Comparison of ENCODE assay signal across 1 cellular context in genomic region chr3:12194669-12195161, GRCh38.
A peak's percentile ranks its signal among the peaks of the same experiment; 100 is the strongest.
TF ChIP-seq lines count a peak whose summit lies in the region.

No MANE protein-coding gene starts in this region.

TF ChIP-seq in K562, 482 proteins besides CTCF, POLR2A, EP300 and RAD21 (continued from another document and continues in another):
- TF ChIP-seq HOMEZ (CRISPR knock-in tag; IDR thresholded peaks at IDR 0.05) (no peak), CAMTA2 (CRISPR knock-in tag; conservative IDR thresholded peaks at IDR 0.05) (no peak), RBM15 (IDR thresholded peaks at IDR 0.05; ENCODE audit: insufficient read depth, low read length) (no peak), ZNF316 (IDR thresholded peaks at IDR 0.05) (no peak), FOXP1 (CRISPR knock-in tag; IDR thresholded peaks at IDR 0.05) (no peak), CBX1 (IDR thresholded peaks at IDR 0.05; ENCODE audit: low read depth) (0 out of 2 replicates have a peak, but pooled peaks have one; percentile 19), PKNOX1 (IDR thresholded peaks at IDR 0.05) (no peak), ELF1 (tag; IDR thresholded peaks at IDR 0.05) (no peak), ZNF668 (CRISPR knock-in tag; IDR thresholded peaks at IDR 0.05) (no peak), SLC30A9 (CRISPR knock-in tag; IDR thresholded peaks at IDR 0.05) (no peak), GATAD2B (IDR thresholded peaks at IDR 0.05; ENCODE audit: borderline replicate concordance) (no peak), ILK (tag; IDR thresholded peaks at IDR 0.05; ENCODE audit: borderline replicate concordance, low read depth) (no peak), TRIM24 (IDR thresholded peaks at IDR 0.05) (peak; percentile 16 to 78; a peak in 2 of 4 replicates), MCM5 (IDR thresholded peaks at IDR 0.05; ENCODE audit: low read depth) (no peak), U2AF1 (optimal IDR thresholded peaks at IDR 0.05; ENCODE audit: low read depth, low read length) (no peak), HDAC1 (IDR thresholded peaks at IDR 0.05) (no peak), COPS2 (conservative IDR thresholded peaks at IDR 0.05) (no peak), RFX7 (CRISPR knock-in tag; IDR thresholded peaks at IDR 0.05) (no peak), PTBP1 (IDR thresholded peaks at IDR 0.05; ENCODE audit: low read depth, low read length) (no peak), ZNF282 (CRISPR knock-in tag; IDR thresholded peaks at IDR 0.05) (no peak), HIVEP1 (CRISPR knock-in tag; IDR thresholded peaks at IDR 0.05) (no peak), HMBOX1 (IDR thresholded peaks at IDR 0.05) (no peak), DLX4 (CRISPR knock-in tag; IDR thresholded peaks at IDR 0.05) (no peak), CC2D1A (IDR thresholded peaks at IDR 0.05) (no peak), MAX (CRISPR knock-in tag; IDR thresholded peaks at IDR 0.05) (peak; percentile 77), ZFP1 (CRISPR knock-in tag; IDR thresholded peaks at IDR 0.05) (no peak), CHD4 (IDR thresholded peaks at IDR 0.05; ENCODE audit: insufficient read depth, insufficient replicate concordance, low read depth, low read length, poor library complexity, severe bottlenecking) (no peak), ARID2 (IDR thresholded peaks at IDR 0.05) (no peak), SNAPC5 (CRISPR knock-in tag; IDR thresholded peaks at IDR 0.05) (no peak), GATAD2A (IDR thresholded peaks at IDR 0.05) (no peak), ZBTB8A (IDR thresholded peaks at IDR 0.05; ENCODE audit: partially characterized antibody) (no peak), ZSCAN32 (CRISPR knock-in tag; IDR thresholded peaks at IDR 0.05) (peak; percentile 87), ZNF217 (CRISPR knock-in tag; IDR thresholded peaks at IDR 0.05) (no peak), E2F8 (IDR thresholded peaks at IDR 0.05; ENCODE audit: low read depth, partially characterized antibody) (no peak), MTA3 (IDR thresholded peaks at IDR 0.05; ENCODE audit: borderline replicate concordance) (no peak; the same call in 1 of the 2 replicates), TCF7 (IDR thresholded peaks at IDR 0.05; ENCODE audit: borderline replicate concordance) (no peak), GABPB1 (CRISPR knock-in tag; IDR thresholded peaks at IDR 0.05) (peak; percentile 47; the same call in 1 of the 2 replicates), THAP7 (CRISPR knock-in tag; IDR thresholded peaks at IDR 0.05) (no peak), PPARD (CRISPR knock-in tag; IDR thresholded peaks at IDR 0.05) (no peak), BHLHE40 (IDR thresholded peaks at IDR 0.05; ENCODE audit: low read length) (no peak), CBFA2T3 (IDR thresholded peaks at IDR 0.05) (no peak), ZNF57 (CRISPR knock-in tag; IDR thresholded peaks at IDR 0.05) (no peak), ZNF408 (CRISPR knock-in tag; IDR thresholded peaks at IDR 0.05; ENCODE audit: low read depth) (no peak), E4F1 (CRISPR knock-in tag; IDR thresholded peaks at IDR 0.05; ENCODE audit: borderline replicate concordance) (no peak), TAF9B (IDR thresholded peaks at IDR 0.05; ENCODE audit: partially characterized antibody) (no peak), ZZZ3 (IDR thresholded peaks at IDR 0.05) (no peak), HES1 (IDR thresholded peaks at IDR 0.05; ENCODE audit: low read depth) (no peak), ZNF121 (CRISPR knock-in tag; conservative IDR thresholded peaks at IDR 0.05) (no peak), CTCFL (IDR thresholded peaks at IDR 0.05; ENCODE audit: borderline replicate concordance, insufficient read depth, low read depth, low read length, poor library complexity, severe bottlenecking) (peak; percentile 76), KLF1 (tag; IDR thresholded peaks at IDR 0.05) (no peak), ZKSCAN3 (CRISPR knock-in tag; IDR thresholded peaks at IDR 0.05) (no peak), RERE (CRISPR knock-in tag; IDR thresholded peaks at IDR 0.05; ENCODE audit: borderline replicate concordance) (no peak), ZNF134 (CRISPR knock-in tag; conservative IDR thresholded peaks at IDR 0.05) (no peak)
